8 cellular contexts compared by ENCODE assay signal in the genomic region with DNA sequence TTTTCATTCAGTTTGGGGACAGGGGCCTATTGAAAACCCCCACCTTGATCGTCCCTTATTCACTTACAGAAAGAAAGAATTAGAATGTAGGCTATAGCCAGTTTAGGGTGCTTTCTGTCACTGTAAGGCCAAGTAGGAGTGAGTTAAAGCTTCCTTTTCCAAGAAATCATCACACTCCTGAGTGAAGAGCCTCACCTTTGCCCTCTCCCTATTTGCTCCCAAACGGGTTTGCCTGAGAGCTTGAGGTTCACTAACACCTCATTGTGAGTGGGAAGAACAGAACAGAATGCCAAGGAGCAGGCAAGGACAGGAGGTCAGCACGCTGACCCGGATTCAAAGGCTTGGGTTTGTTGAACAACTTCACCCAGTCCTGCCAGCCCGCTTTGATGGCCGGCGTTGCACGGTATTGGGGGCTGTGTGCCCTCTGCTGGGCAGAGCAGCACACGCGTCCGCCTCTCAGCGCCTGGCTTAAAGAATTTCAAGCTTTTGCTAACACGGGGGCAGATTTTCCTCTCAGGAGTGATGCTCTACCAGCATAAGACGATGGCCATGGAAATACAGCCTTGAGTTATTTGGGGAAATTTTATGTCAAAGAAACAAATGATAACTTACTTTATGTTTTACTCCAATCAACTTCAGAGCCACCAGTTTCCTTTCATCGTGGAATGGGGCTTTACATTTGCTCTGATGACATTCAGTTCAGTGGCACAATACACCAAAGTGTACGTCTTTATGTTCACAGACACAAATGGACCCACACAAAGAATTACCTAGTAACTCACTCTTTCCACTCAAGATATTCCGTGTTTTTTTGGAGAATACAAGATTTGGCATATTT.
DNase-seq lines count a peak whose midpoint lies in the region; ATAC-seq and TF ChIP-seq lines count a peak whose summit lies in the region.

No MANE protein-coding gene starts in this region.

- TF ChIP-seq EP300 in SK-N-SH (IDR thresholded peaks at IDR 0.05; ENCODE audit: borderline replicate concordance in 1 of 2, low read depth in 1 of 2, low read length in 1 of 2) = no peak

- no peak for TF ChIP-seq POLR2A in lower leg skin (IDR thresholded peaks at IDR 0.05)

- H3K4me3 ChIP-seq in SK-N-SH (ENCODE audit: low read depth in 2 of 2, low read length in 1 of 2) (peak overlapping the region in 1 of 2 experiments; percentile 1; a peak in 1 of 4 replicates), fibroblast of villous mesenchyme (ENCODE audit: low read depth, low read length) (no peak overlapping the region), MG63 (no peak overlapping the region), lower leg skin (ENCODE audit: low read depth, poor library complexity, severe bottlenecking) (no peak overlapping the region)

- H3K27ac ChIP-seq in SK-N-SH (ENCODE audit: low read depth in 2 of 2, low read length in 1 of 2) = no peak overlapping the region

- intact Hi-C loops in lower leg skin (cut with DNase I; ENCODE audit: low total_unique reads) = no loop called here

- H3K4me2 ChIP-seq in SK-N-SH = no peak overlapping the region

- H3K36me3 ChIP-seq in SK-N-SH (replicated peaks in 1 of 2; ENCODE audit: control insufficient read depth in 1 of 2, insufficient read depth in 2 of 2, low read length in 1 of 2) = peaks cover 10 to 39% of the 10 kb centered on the region in 2 experiments
- no peaks in the 10 kb centered on the region for H3K36me3 ChIP-seq in MG63

- H3K27me3 ChIP-seq in SK-N-SH (ENCODE audit: insufficient read depth) (no peaks in the 10 kb centered on the region), MG63 (no peaks in the 10 kb centered on the region)

- peaks cover 4% of the 10 kb centered on the region for H3F3A ChIP-seq in SK-N-SH (replicated peaks; ENCODE audit: insufficient read depth)

- TF ChIP-seq RAD21 in SK-N-SH (IDR thresholded peaks at IDR 0.05; ENCODE audit: low read length) = peak; percentile 79

- H2AFZ ChIP-seq in SK-N-SH (ENCODE audit: low read depth) = no peak overlapping the region

- H3K9me3 ChIP-seq in SK-N-SH = no peaks in the 10 kb centered on the region
- no peaks in the 10 kb centered on the region for H3K9me3 ChIP-seq in MG63

- ATAC-seq in GM19023 (IDR thresholded peaks at IDR 0.05; ENCODE audit: unreplicated experiment) = peak; percentile 78
- peak; percentile 73 for ATAC-seq in HG03342 (IDR thresholded peaks at IDR 0.05; ENCODE audit: unreplicated experiment)
- peak; percentile 70 for ATAC-seq in omental fat pad (ENCODE audit: low FRiP score)

- TF ChIP-seq CTCF in SK-N-SH (IDR thresholded peaks at IDR 0.05) (peak; percentile 60), fibroblast of villous mesenchyme (IDR thresholded peaks at IDR 0.05; ENCODE audit: insufficient read depth, low read depth, low read length) (peak; percentile 82), omental fat pad (IDR thresholded peaks at IDR 0.05) (no peak), lower leg skin (IDR thresholded peaks at IDR 0.05) (no peak)

- H3K4me1 ChIP-seq in SK-N-SH (ENCODE audit: control insufficient read depth in 1 of 2, insufficient read depth in 2 of 2, low read depth in 1 of 2, low read length in 1 of 2) = peaks cover 0 to 12% of the 10 kb centered on the region in 2 experiments; a peak in 2 of 4 replicates

- DNase-seq in D341Med (ENCODE audit: low spot score) (peak; percentile 76), SK-N-SH (peak; percentile 61), fibroblast of villous mesenchyme (ENCODE audit: low read depth) (peak; percentile 55), omental fat pad (ENCODE audit: low spot score) (no peak), MG63 (no peak), lower leg skin (ENCODE audit: low spot score in 2 of 2) (no peak)

- H3K9ac ChIP-seq in SK-N-SH = no peak overlapping the region

- peaks cover 61% of the 10 kb centered on the region; the same call in 1 of the 2 replicates for H3K79me2 ChIP-seq in SK-N-SH (ENCODE audit: insufficient read depth)

- H3K9me2 ChIP-seq in SK-N-SH = no peaks in the 10 kb centered on the region

- no peaks in the 10 kb centered on the region for H4K20me1 ChIP-seq in SK-N-SH (ENCODE audit: insufficient read depth)

- POLR2A ChIA-PET in SK-N-SH (lab: Yijun Ruan, JAX) = no interaction called here

- WGBS in SK-N-SH (ENCODE audit: low lambda C conversion rate) = 88% methylated on average over 17 of the region's 17 CpGs
- 53 to 57% methylated on average over 17 of the region's 17 CpGs for WGBS in lower leg skin, 2 donors

- CTCF ChIA-PET in SK-N-SH (lab: Yijun Ruan, JAX) = interaction anchor here (0.5 to 5.8 kb wide), 31 partner anchors 8 to 1101 kb away, joined by 3 to 43 read pairs (median 4); no protein-coding TSS in a partner anchor

TF ChIP-seq in SK-N-SH, 30 proteins besides CTCF, POLR2A, EP300 and RAD21:
- TF ChIP-seq SMC3 (IDR thresholded peaks at IDR 0.05; ENCODE audit: low read depth, low read length) = peak; percentile 76
- TF ChIP-seq MXI1 (IDR thresholded peaks at IDR 0.05; ENCODE audit: low read depth, low read length) = no peak

Comparison
In these comparisons a context has a peak if more than half of its experiments do, and no peak if none do; other contexts are left out.
1. DNase-seq: peak in D341Med (single experiment), SK-N-SH (single experiment) and fibroblast of villous mesenchyme (single experiment); none in omental fat pad (single experiment), MG63 (single experiment) and lower leg skin (0 of 2).
2. CTCF ChIP-seq: peak in SK-N-SH (single experiment) and fibroblast of villous mesenchyme (single experiment); none in omental fat pad (0 of 3) and lower leg skin (0 of 3).
3. Peak in every context shown above with its lines, with median percentiles within 50 percentile points of each other: ATAC-seq.